In genomic region chr15:25807063-25807462, GRCh38 we compare ENCODE assay signal across 14 cellular contexts. TPM values are rescaled to one million over a fixed set of nuclear protein-coding genes. Genes with fewer than 3 reads are reported as not detected.
A peak's percentile ranks its signal among the peaks of the same experiment; 100 is the strongest.
DNase-seq lines count a peak whose midpoint lies in the region; ATAC-seq and TF ChIP-seq lines count a peak whose summit lies in the region.
"Had no signal": no experiment of that assay in that cellular context is flagged by ENCODE, and none has a peak within 500 bp of the region (broad histone marks: within the 10 kb centered on the region; RNA-seq: fewer than 3 reads in every experiment).

No MANE protein-coding gene starts in this region.

- H3K23ac ChIP-seq in H9 (ENCODE audit: insufficient read length, low read depth, low read length), result no peak overlapping the region
- H3K23ac ChIP-seq in neuronal stem cell (ENCODE audit: low read depth, low read length, poor library complexity), result no peak overlapping the region

- CTCF ChIA-PET in SK-N-SH (lab: Yijun Ruan, JAX), result no interaction called here

- peak overlapping the region; percentile 10 for H3K27ac Mint-ChIP-seq in activated CD4-positive, alpha-beta T cell treated with anti-CD3 and anti-CD28 coated beads, Interleukin-2, amount 10 ng/mL, durations not matched to agents 24 days and 14 days
- H3K27ac Mint-ChIP-seq in H9, result no peak overlapping the region
- H3K27ac Mint-ChIP-seq: GM23338 had no signal

- H3K4me3 ChIP-seq in esophagus muscularis mucosa (no peak overlapping the region), neuronal stem cell (ENCODE audit: low read length in 2 of 2) (no peak overlapping the region), gastrocnemius medialis (no peak overlapping the region), SK-N-SH (ENCODE audit: low read depth in 2 of 2, low read length in 1 of 2) (no peak overlapping the region)
- H3K4me3 ChIP-seq: GM23338, HAP-1 had no signal

- H4K5ac ChIP-seq in H9 (ENCODE audit: insufficient read length, low read depth, low read length), result no peak overlapping the region

- peaks cover 34% of the 10 kb centered on the region for H3K4me1 Mint-ChIP-seq in activated CD4-positive, alpha-beta T cell treated with anti-CD3 and anti-CD28 coated beads, Interleukin-2, amount 10 ng/mL, durations not matched to agents 24 days and 14 days
- peaks cover 11 to 21% of the 10 kb centered on the region in 2 experiments for H3K4me1 Mint-ChIP-seq in H9

- H3K4ac ChIP-seq in H9 (ENCODE audit: low read depth, low read length) (no peak overlapping the region), neuronal stem cell (ENCODE audit: low read length) (no peak overlapping the region)

- no peak overlapping the region for H3K14ac ChIP-seq in H9 (ENCODE audit: insufficient read depth, low read length)
- no peak overlapping the region for H3K14ac ChIP-seq in neuronal stem cell (ENCODE audit: low read length)

- TF ChIP-seq POLR2A in esophagus muscularis mucosa (IDR thresholded peaks at IDR 0.05; ENCODE audit: low read depth) (no peak), gastrocnemius medialis (IDR thresholded peaks at IDR 0.05) (no peak)

- no peak overlapping the region for H3K4me3 Mint-ChIP-seq in activated CD4-positive, alpha-beta T cell treated with anti-CD3 and anti-CD28 coated beads, Interleukin-2, amount 10 ng/mL, durations not matched to agents 24 days and 14 days
- no peak overlapping the region for H3K4me3 Mint-ChIP-seq in H9
- H3K4me3 Mint-ChIP-seq: GM23338 had no signal

- H3K36me3 Mint-ChIP-seq in activated CD4-positive, alpha-beta T cell treated with anti-CD3 and anti-CD28 coated beads, Interleukin-2, amount 10 ng/mL, durations not matched to agents 24 days and 14 days (ENCODE audit: low read depth), result peaks cover 20% of the 10 kb centered on the region
- no peaks in the 10 kb centered on the region; a peak in 1 of 7 replicates for H3K36me3 Mint-ChIP-seq in H9 (ENCODE audit: insufficient read depth in 1 of 3, low read depth in 3 of 3)

- TF ChIP-seq RAD21 in SK-N-SH (IDR thresholded peaks at IDR 0.05; ENCODE audit: low read length), result no peak

- H3K36me3 ChIP-seq in esophagus muscularis mucosa (no peaks in the 10 kb centered on the region), neuronal stem cell (replicated peaks in 1 of 2; ENCODE audit: control insufficient read depth in 2 of 2, insufficient read depth in 2 of 2, low read length in 2 of 2) (no peaks in the 10 kb centered on the region), gastrocnemius medialis (no peaks in the 10 kb centered on the region), SK-N-SH (replicated peaks in 1 of 2; ENCODE audit: control insufficient read depth in 1 of 2, insufficient read depth in 2 of 2, low read length in 1 of 2) (no peaks in the 10 kb centered on the region)
- H3K36me3 ChIP-seq: HAP-1 had no signal

- H3K4me2 ChIP-seq in H9 (ENCODE audit: insufficient read depth, insufficient read length, low read length), result no peak overlapping the region
- H3K4me2 ChIP-seq in neuronal stem cell (ENCODE audit: insufficient read depth, low read length, poor library complexity, severe bottlenecking), result no peak overlapping the region
- no peak overlapping the region for H3K4me2 ChIP-seq in SK-N-SH
- H3K4me2 ChIP-seq: GM23338 had no signal

- TF ChIP-seq EP300 in esophagus muscularis mucosa (IDR thresholded peaks at IDR 0.05) (no peak), SK-N-SH (IDR thresholded peaks at IDR 0.05; ENCODE audit: borderline replicate concordance in 1 of 2, low read depth in 1 of 2, low read length in 1 of 2) (no peak)

- no peak overlapping the region for H2AFZ ChIP-seq in H9 (ENCODE audit: low read length)
- H2AFZ ChIP-seq in neuronal stem cell (ENCODE audit: low read length), result no peak overlapping the region
- H2AFZ ChIP-seq in SK-N-SH (ENCODE audit: low read depth), result no peak overlapping the region
- H2AFZ ChIP-seq: GM23338 had no signal

- H2AK5ac ChIP-seq in H9 (ENCODE audit: insufficient read length, low read length) (no peak overlapping the region), neuronal stem cell (ENCODE audit: low read depth, low read length) (no peak overlapping the region)

- H3K9ac ChIP-seq in H9 (ENCODE audit: extremely low read depth, insufficient read length, low read length) (no peak overlapping the region), neuronal stem cell (ENCODE audit: low read depth, low read length, poor library complexity) (no peak overlapping the region), SK-N-SH (no peak overlapping the region)

- no peaks in the 10 kb centered on the region for H3K23me2 ChIP-seq in H9 (ENCODE audit: insufficient read length, low read depth, low read length, poor library complexity, severe bottlenecking)

- no peaks in the 10 kb centered on the region for H3K79me1 ChIP-seq in H9 (ENCODE audit: insufficient read depth, low read depth, low read length, poor library complexity, severe bottlenecking)
- H3K79me1 ChIP-seq in neuronal stem cell (ENCODE audit: low read depth, low read length), result no peaks in the 10 kb centered on the region

- intact Hi-C loops in activated CD4-positive, alpha-beta T cell treated with anti-CD3 and anti-CD28 coated beads, Interleukin-2, amount 10 ng/mL, durations not matched to agents 24 days and 14 days (cut with micrococcal nuclease), result no loop called here
- intact Hi-C loops in esophagus muscularis mucosa (cut with DNase I) (no loop called here), gastrocnemius medialis (cut with DNase I; ENCODE audit: low total_unique reads) (no loop called here)

- no peak overlapping the region for H2BK5ac ChIP-seq in H9 (ENCODE audit: insufficient read length, low read length)
- H2BK5ac ChIP-seq in neuronal stem cell (ENCODE audit: low read length), result no peak overlapping the region

- H3T11ph ChIP-seq in H9 (ENCODE audit: low read length), result no peak overlapping the region

- no peak for DNase-seq in activated CD4-positive, alpha-beta T cell treated with anti-CD3 and anti-CD28 coated beads, Interleukin-2, amount 10 ng/mL, durations not matched to agents 24 days and 14 days
- no peak for DNase-seq in activated CD4-positive, alpha-beta T cell treated with anti-CD3 and anti-CD28 coated beads for 1 hour
- DNase-seq in H9 (peak; percentile 8), esophagus muscularis mucosa (ENCODE audit: extremely low spot score) (peak; percentile 57), neuronal stem cell (ENCODE audit: low spot score) (no peak), gastrocnemius medialis (no peak), amniotic stem cell (lab: John Stamatoyannopoulos, UW) (no peak), SK-N-SH (no peak)
- DNase-seq: DMS 273 treated with DMSO at 0.1 percent for 48 hours had no signal

- no CpG with 5 or more reads among the region's 6 CpGs for WGBS in H9 (ENCODE audit: extremely low coverage, insufficient read length, low lambda C conversion rate)
- 65% methylated on average over 5 of the region's 6 CpGs for WGBS in esophagus muscularis mucosa
- no CpG with 5 or more reads among the region's 6 CpGs for WGBS in neuronal stem cell (ENCODE audit: extremely low coverage in 2 of 2, insufficient read length in 2 of 2, insufficient replicate concordance in 1 of 2), 2 donors
- whole genome bisulfite sequencing in SK-N-SH (ENCODE audit: low lambda C conversion rate), result 44% methylated on average over 6 of the region's 6 CpGs

- no peaks in the 10 kb centered on the region for H3K27me3 ChIP-seq in H9 (ENCODE audit: insufficient read depth, low read length)
- H3K27me3 ChIP-seq in esophagus muscularis mucosa, result no peaks in the 10 kb centered on the region
- peaks cover 0 to 3% (median 0%) of the 10 kb centered on the region in 3 experiments for H3K27me3 ChIP-seq in neuronal stem cell (ENCODE audit: control insufficient read depth in 3 of 3, insufficient read depth in 3 of 3, low read depth in 1 of 3, low read length in 3 of 3)
- no peaks in the 10 kb centered on the region for H3K27me3 ChIP-seq in gastrocnemius medialis
- H3K27me3 ChIP-seq in SK-N-SH (ENCODE audit: insufficient read depth), result no peaks in the 10 kb centered on the region

- H3K56ac ChIP-seq in H9 (ENCODE audit: insufficient read length, low read depth, low read length), result no peak overlapping the region

- H4K20me1 ChIP-seq in H9 (ENCODE audit: control insufficient read depth, insufficient read depth, insufficient read length) (no peaks in the 10 kb centered on the region), SK-N-SH (ENCODE audit: insufficient read depth) (no peaks in the 10 kb centered on the region)

- in situ Hi-C loops in gastrocnemius medialis (cut with MboI; ENCODE audit: low sequenced_read_pairs in 4 of 4), result no loop called here

- no peaks in the 10 kb centered on the region for H3K9me3 ChIP-seq in H9 (ENCODE audit: control insufficient read depth, low read depth, low read length)
- no peaks in the 10 kb centered on the region for H3K9me3 ChIP-seq in esophagus muscularis mucosa
- no peaks in the 10 kb centered on the region for H3K9me3 ChIP-seq in neuronal stem cell (replicated peaks in 1 of 2; ENCODE audit: control insufficient read depth in 2 of 2, insufficient read depth in 1 of 2, low read depth in 1 of 2, low read length in 2 of 2)
- H3K9me3 ChIP-seq in gastrocnemius medialis, result no peaks in the 10 kb centered on the region
- no peaks in the 10 kb centered on the region for H3K9me3 ChIP-seq in SK-N-SH
- H3K9me3 ChIP-seq: HAP-1 had no signal

- H3K27me3 Mint-ChIP-seq in activated CD4-positive, alpha-beta T cell treated with anti-CD3 and anti-CD28 coated beads, Interleukin-2, amount 10 ng/mL, durations not matched to agents 24 days and 14 days, result no peaks in the 10 kb centered on the region
- peaks cover 4% of the 10 kb centered on the region for H3K27me3 Mint-ChIP-seq in H9 (ENCODE audit: low read depth)

- no peak overlapping the region for H3K18ac ChIP-seq in H9 (ENCODE audit: insufficient read length, low read depth, low read length)
- peak overlapping the region; percentile 54 for H3K18ac ChIP-seq in neuronal stem cell (ENCODE audit: low read length)

- H2BK12ac ChIP-seq in H9 (ENCODE audit: insufficient read length, low read depth, low read length), result no peak overlapping the region
- no peak overlapping the region for H2BK12ac ChIP-seq in neuronal stem cell (ENCODE audit: low read length)

- TF ChIP-seq CTCF in H9 (conservative IDR thresholded peaks at IDR 0.05), result no peak
- TF ChIP-seq CTCF in esophagus muscularis mucosa (IDR thresholded peaks at IDR 0.05), result no peak
- no peak for TF ChIP-seq CTCF in gastrocnemius medialis (IDR thresholded peaks at IDR 0.05 in 4 of 5, conservative IDR thresholded peaks at IDR 0.05 in 1 of 5)
- TF ChIP-seq CTCF in SK-N-SH (IDR thresholded peaks at IDR 0.05), result no peak

- no peaks in the 10 kb centered on the region for H3K9me3 Mint-ChIP-seq in activated CD4-positive, alpha-beta T cell treated with anti-CD3 and anti-CD28 coated beads, Interleukin-2, amount 10 ng/mL, durations not matched to agents 24 days and 14 days
- no peaks in the 10 kb centered on the region for H3K9me3 Mint-ChIP-seq in H9
- H3K9me3 Mint-ChIP-seq: GM23338 had no signal

- H2BK120ac ChIP-seq in H9 (ENCODE audit: low read depth, low read length, poor library complexity, severe bottlenecking), result no peak overlapping the region
- H2BK120ac ChIP-seq in neuronal stem cell (ENCODE audit: low read depth, low read length), result no peak overlapping the region

- POLR2A ChIA-PET in SK-N-SH (lab: Yijun Ruan, JAX), result no interaction called here

- H3K27ac ChIP-seq in H9 (ENCODE audit: insufficient read length, low read depth, low read length) (no peak overlapping the region), esophagus muscularis mucosa (replicated peaks in 1 of 4) (no peak overlapping the region), neuronal stem cell (replicated peaks; ENCODE audit: low read length) (no peak overlapping the region), gastrocnemius medialis (no peak overlapping the region), SK-N-SH (ENCODE audit: low read depth in 2 of 2, low read length in 1 of 2) (no peak overlapping the region)
- H3K27ac ChIP-seq: 22Rv1 had no signal

- no peaks in the 10 kb centered on the region for H3F3A ChIP-seq in SK-N-SH (replicated peaks; ENCODE audit: insufficient read depth)

- H3K4me1 ChIP-seq in H9 (ENCODE audit: insufficient read depth, low read length), result peaks cover 5% of the 10 kb centered on the region; the same call in 1 of the 2 replicates
- H3K4me1 ChIP-seq in esophagus muscularis mucosa, result peaks cover 0 to 33% (median 24%) of the 10 kb centered on the region in 4 donors
- H3K4me1 ChIP-seq in neuronal stem cell (ENCODE audit: control insufficient read depth in 2 of 2, insufficient read depth in 1 of 2, low read depth in 1 of 2, low read length in 2 of 2), result peaks cover 4 to 11% of the 10 kb centered on the region in 2 donors
- no peaks in the 10 kb centered on the region for H3K4me1 ChIP-seq in gastrocnemius medialis
- no peaks in the 10 kb centered on the region for H3K4me1 ChIP-seq in SK-N-SH (ENCODE audit: control insufficient read depth in 1 of 2, insufficient read depth in 2 of 2, low read depth in 1 of 2, low read length in 1 of 2)
- H3K4me1 ChIP-seq: HAP-1 had no signal

- H2BK20ac ChIP-seq in H9 (ENCODE audit: low read depth, low read length, poor library complexity, severe bottlenecking), result no peak overlapping the region

- H3K79me2 ChIP-seq in H9 (ENCODE audit: insufficient read depth, low read length) (no peaks in the 10 kb centered on the region), SK-N-SH (ENCODE audit: insufficient read depth) (no peaks in the 10 kb centered on the region)

- no peak overlapping the region for H2BK15ac ChIP-seq in H9 (ENCODE audit: low read depth, low read length)
- H2BK15ac ChIP-seq in neuronal stem cell (ENCODE audit: low read length), result no peak overlapping the region

- no peak for ATAC-seq in gastrocnemius medialis
- ATAC-seq: GM23338, HepG2 had no signal

- no peaks in the 10 kb centered on the region for H3K9me2 ChIP-seq in SK-N-SH

- no peak overlapping the region for H4K91ac ChIP-seq in H9 (ENCODE audit: insufficient read length, low read depth, low read length)
- H4K91ac ChIP-seq in neuronal stem cell (ENCODE audit: low read depth, low read length, poor library complexity), result no peak overlapping the region

- H4K8ac ChIP-seq in H9 (replicated peaks; ENCODE audit: insufficient read length, low read depth, low read length) (no peak overlapping the region), neuronal stem cell (ENCODE audit: low read depth, low read length) (no peak overlapping the region)

RNA-seq across cellular contexts. Expression of gene ATP10A, which starts 56.1 kb away (rescaled TPM):
- total RNA-seq in activated CD4-positive, alpha-beta T cell treated with anti-CD3 and anti-CD28 coated beads, Interleukin-2, amount 10 ng/mL, durations not matched to agents 24 days and 14 days, result 42.7 and 48.0 TPM in 2 replicates
- 3.9 and 4.4 TPM in 2 replicates for total RNA-seq in H9 (2021)
- 10 to 100 TPM; 23.9 to 51.9 (median 32.6) TPM for total RNA-seq in esophagus muscularis mucosa
- polyA plus RNA-seq in neuronal stem cell (2013, experiment 1 of 2), result 0.68 TPM
- polyA plus RNA-seq in neuronal stem cell (2013, experiment 2 of 2), result 0.68 TPM
- under 1 TPM; 0.36 to 0.56 (median 0.47) TPM for total RNA-seq in gastrocnemius medialis
- not detected in 2 replicates for polyA plus RNA-seq in SK-N-SH (2012; rRNA removed)
- polyA plus RNA-seq in SK-N-SH (2012; cell fraction: cytosol; rRNA removed), result 0.01 TPM in 1 of 2 replicates, not detected in the other
- 0.01 TPM in 1 of 2 replicates, not detected in the other for polyA plus RNA-seq in SK-N-SH (2012; cell fraction: nucleus; rRNA removed)
- total RNA-seq: A673 had no signal

Comparison
In these comparisons a context has a peak if more than half of its experiments do, and no peak if none do; other contexts are left out.
1. DNase-seq: peak in H9 (single experiment) and esophagus muscularis mucosa (single experiment); none in activated CD4-positive, alpha-beta T cell treated with anti-CD3 and anti-CD28 coated beads, Interleukin-2, amount 10 ng/mL, durations not matched to agents 24 days and 14 days (single experiment), activated CD4-positive, alpha-beta T cell treated with anti-CD3 and anti-CD28 coated beads for 1 hour (single experiment), neuronal stem cell (single experiment), gastrocnemius medialis (0 of 2), amniotic stem cell (single experiment) and SK-N-SH (single experiment).